10 cellular contexts compared by ENCODE assay signal in the genomic region with DNA sequence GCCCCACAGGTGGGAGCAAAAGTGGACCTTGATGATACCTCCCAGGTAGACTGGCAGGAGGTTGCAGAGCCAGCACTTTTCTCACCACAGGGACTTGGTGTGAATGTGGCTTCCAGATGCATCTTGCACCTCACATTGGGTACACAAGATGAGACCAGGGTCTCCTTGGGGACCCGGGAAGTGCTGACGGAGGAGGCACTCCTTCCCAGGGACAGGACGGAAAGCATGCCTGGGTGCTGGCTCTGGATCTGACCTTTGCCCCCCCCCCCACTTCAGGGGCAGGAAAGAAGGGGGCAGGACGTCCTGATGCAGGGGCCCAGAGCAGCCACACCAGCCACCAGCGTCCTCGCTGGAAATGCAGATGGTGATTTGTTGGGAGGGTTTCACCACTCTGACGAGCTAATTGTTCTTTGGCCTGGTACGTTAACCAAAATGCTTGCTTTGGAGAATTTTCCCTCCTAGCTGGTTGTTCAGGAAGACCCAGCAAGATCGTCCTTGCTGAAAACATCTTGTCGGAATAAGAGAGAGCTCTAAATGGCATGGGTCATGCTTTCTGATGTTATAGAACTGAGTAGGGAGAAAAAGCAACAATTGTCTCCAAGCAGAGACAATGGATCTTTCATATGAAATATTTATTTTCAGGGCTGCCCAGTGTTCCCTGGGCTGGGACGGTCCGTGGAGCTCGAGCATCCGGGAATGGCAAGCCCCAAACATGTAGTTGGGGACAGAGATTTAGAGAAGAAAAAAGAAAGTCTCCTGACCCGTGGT.
A peak's percentile ranks its signal among the peaks of the same experiment; 100 is the strongest.
DNase-seq lines count a peak whose midpoint lies in the region; ATAC-seq and TF ChIP-seq lines count a peak whose summit lies in the region.
"Had no signal": no experiment of that assay in that cellular context is flagged by ENCODE, and none has a peak within 500 bp of the region (broad histone marks: within the 10 kb centered on the region; RNA-seq: fewer than 3 reads in every experiment).

No MANE protein-coding gene starts in this region.

- H3K36me3 Mint-ChIP-seq in CD4-positive, alpha-beta T cell (ENCODE audit: low read depth), result peaks cover 4% of the 10 kb centered on the region
- H3K36me3 Mint-ChIP-seq in activated T-helper 17 cell treated with anti-CD3 and anti-CD28 coated beads, Interleukin-2, amount 50 U/mL, for 72 hours (ENCODE audit: low read depth), result peaks cover 14% of the 10 kb centered on the region

- no peak for ATAC-seq in CD4-positive, alpha-beta T cell (ENCODE audit: poor library complexity)
- ATAC-seq in activated T-helper 17 cell treated with anti-CD3 and anti-CD28 coated beads, Interleukin-2, amount 50 U/mL, for 72 hours (replicated peaks), result no peak
- ATAC-seq in gastroesophageal sphincter (no peak), HG02938 (IDR thresholded peaks at IDR 0.05; ENCODE audit: unreplicated experiment) (no peak), esophagus mucosa (no peak), HG03457 (IDR thresholded peaks at IDR 0.05; ENCODE audit: unreplicated experiment) (no peak)

- no peak for TF ChIP-seq POLR2A in gastroesophageal sphincter (IDR thresholded peaks at IDR 0.05)

- intact Hi-C loops in CD4-positive, alpha-beta T cell (cut with DNase I, micrococcal nuclease), result loop anchor here in 1 of 2 experiments (2.0 kb wide), 1 partner anchor 39 kb away; no protein-coding TSS in a partner anchor
- intact Hi-C loops in posterior vena cava (cut with DNase I), result no loop called here

- H3K27me3 Mint-ChIP-seq in CD4-positive, alpha-beta T cell, result no peaks in the 10 kb centered on the region
- H3K27me3 Mint-ChIP-seq in activated T-helper 17 cell treated with anti-CD3 and anti-CD28 coated beads, Interleukin-2, amount 50 U/mL, for 72 hours, result no peaks in the 10 kb centered on the region

- POLR2A ChIA-PET in CD4-positive, alpha-beta T cell (lab: Charles Lee), result interaction anchor here (1.0 to 2.2 kb wide), 2 partner anchors 40 to 62 kb away, joined by 3 to 10 read pairs; no protein-coding TSS in a partner anchor

- H3K27me3 ChIP-seq in CD4-positive, alpha-beta T cell (ENCODE audit: control insufficient read depth, insufficient read depth, low read length), result no peaks in the 10 kb centered on the region
- H3K27me3 ChIP-seq in gastroesophageal sphincter, result no peaks in the 10 kb centered on the region

- peaks cover 29% of the 10 kb centered on the region for H3K4me1 Mint-ChIP-seq in CD4-positive, alpha-beta T cell (ENCODE audit: low read depth)
- peaks cover 21% of the 10 kb centered on the region for H3K4me1 Mint-ChIP-seq in activated T-helper 17 cell treated with anti-CD3 and anti-CD28 coated beads, Interleukin-2, amount 50 U/mL, for 72 hours

- H3K27ac ChIP-seq in CD4-positive, alpha-beta T cell (ENCODE audit: low read depth, low read length), result no peak overlapping the region
- H3K27ac ChIP-seq in gastroesophageal sphincter, result peak overlapping the region; percentile 91 to 99 (median 98)
- H3K27ac ChIP-seq: KMS-11 had no signal

- no peaks in the 10 kb centered on the region for H3K9me3 ChIP-seq in CD4-positive, alpha-beta T cell (ENCODE audit: control insufficient read depth, low read length)
- H3K9me3 ChIP-seq in gastroesophageal sphincter, result no peaks in the 10 kb centered on the region

- peak overlapping the region; percentile 51 for H3K4me3 Mint-ChIP-seq in CD4-positive, alpha-beta T cell
- no peak overlapping the region for H3K4me3 Mint-ChIP-seq in activated T-helper 17 cell treated with anti-CD3 and anti-CD28 coated beads, Interleukin-2, amount 50 U/mL, for 72 hours

- peaks cover 0 to 75% (median 43%) of the 10 kb centered on the region in 3 donors for H3K4me1 ChIP-seq in gastroesophageal sphincter

- H3K27ac Mint-ChIP-seq in CD4-positive, alpha-beta T cell, result peak overlapping the region; percentile 36
- H3K27ac Mint-ChIP-seq in activated T-helper 17 cell treated with anti-CD3 and anti-CD28 coated beads, Interleukin-2, amount 50 U/mL, for 72 hours, result peak overlapping the region; percentile 36

- peak overlapping the region; percentile 0 to 91 for H3K4me3 ChIP-seq in gastroesophageal sphincter

- TF ChIP-seq EP300 in gastroesophageal sphincter (IDR thresholded peaks at IDR 0.05), result no peak

- CTCF ChIA-PET in CD4-positive, alpha-beta T cell (lab: Charles Lee), result interaction anchor here (0.7 kb wide), 1 partner anchor 212 kb away, joined by 3 read pairs; no protein-coding TSS in a partner anchor

- 19 to 21% methylated on average over 3 to 5 of the region's 15 CpGs for WGBS in gastroesophageal sphincter (ENCODE audit: low coverage in 1 of 2), 2 donors

- H3K9me3 Mint-ChIP-seq in CD4-positive, alpha-beta T cell, result no peaks in the 10 kb centered on the region
- H3K9me3 Mint-ChIP-seq in activated T-helper 17 cell treated with anti-CD3 and anti-CD28 coated beads, Interleukin-2, amount 50 U/mL, for 72 hours, result no peaks in the 10 kb centered on the region

- TF ChIP-seq CTCF in CD4-positive, alpha-beta T cell (IDR thresholded peaks at IDR 0.05), result no peak
- TF ChIP-seq CTCF in gastroesophageal sphincter (IDR thresholded peaks at IDR 0.05), result no peak

- no peak for DNase-seq in CD4-positive, alpha-beta T cell
- DNase-seq in posterior vena cava (ENCODE audit: low spot score) (peak; percentile 48), Ammon's horn (ENCODE audit: low spot score) (no peak)
- DNase-seq: activated naive CD4-positive, alpha-beta T cell treated with anti-CD3 and anti-CD28 coated beads, Interleukin-2, amount 50 U/mL, for 16 hours had no signal

- H3K36me3 ChIP-seq in gastroesophageal sphincter, result no peaks in the 10 kb centered on the region
